1 cellular context compared by ENCODE assay signal in the genomic region with DNA sequence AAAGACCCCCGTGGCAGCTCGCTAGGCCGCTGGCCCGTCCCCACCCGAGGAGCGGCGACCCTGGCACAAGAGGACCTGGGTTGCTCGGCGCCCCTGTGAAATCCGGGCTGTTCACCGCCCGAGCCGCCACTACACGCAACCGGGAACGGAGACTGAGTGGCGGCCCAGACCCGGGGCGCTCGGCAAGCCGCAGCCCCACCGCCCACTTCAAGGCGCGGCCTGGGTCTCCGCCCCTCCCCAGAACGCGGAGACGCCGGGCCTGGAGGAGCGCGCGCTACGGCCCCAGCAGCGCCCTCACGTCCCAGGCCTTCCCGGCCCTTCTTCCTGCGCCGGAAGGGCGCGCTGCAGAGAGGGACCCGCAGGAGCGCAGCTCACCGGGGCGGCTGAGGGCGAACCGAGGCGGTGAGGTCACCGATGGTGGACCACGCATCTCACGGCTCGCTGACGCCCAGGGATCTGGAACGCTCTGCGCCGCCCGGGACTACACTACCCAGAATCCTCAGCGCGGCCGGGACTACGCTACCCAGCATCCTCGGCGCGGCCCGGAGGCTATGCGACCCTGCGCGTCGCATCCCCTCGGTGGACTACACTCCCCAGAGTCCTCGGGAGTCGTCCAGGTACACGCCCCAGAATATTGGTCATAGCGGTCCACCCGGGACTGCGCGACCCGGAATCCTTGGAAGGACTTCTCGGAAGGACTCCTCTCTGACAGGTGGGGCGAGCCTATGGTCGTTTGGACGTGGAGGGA.
TF ChIP-seq lines count a peak whose summit lies in the region.

ZNF337 (minus strand) TSS at position 470 of the 748 bp plus-strand sequence. CDS start 10,436 bp downstream, outside the sequence.

TF ChIP-seq in HepG2, 621 proteins besides CTCF, POLR2A, EP300 and RAD21 (continued from another document and continues in another):
- peak; percentile 83 for TF ChIP-seq HOXD1 (CRISPR knock-in tag; IDR thresholded peaks at IDR 0.05)
- peak; percentile 72; the same call in 1 of the 2 replicates for TF ChIP-seq MIER2 (CRISPR knock-in tag; IDR thresholded peaks at IDR 0.05)
- peak; percentile 96 for TF ChIP-seq ZNF205 (CRISPR knock-in tag; IDR thresholded peaks at IDR 0.05)
- TF ChIP-seq TFDP2 (CRISPR knock-in tag; IDR thresholded peaks at IDR 0.05) = peak; percentile 93
- TF ChIP-seq ZNF724P (CRISPR knock-in tag; IDR thresholded peaks at IDR 0.05; ENCODE audit: borderline replicate concordance) = peak; percentile 99
- TF ChIP-seq NFE2L2 (IDR thresholded peaks at IDR 0.05; ENCODE audit: low read length) = no peak
- no peak for TF ChIP-seq HOXA9 (CRISPR knock-in tag; IDR thresholded peaks at IDR 0.05; ENCODE audit: borderline replicate concordance)
- TF ChIP-seq, protein P1, sequence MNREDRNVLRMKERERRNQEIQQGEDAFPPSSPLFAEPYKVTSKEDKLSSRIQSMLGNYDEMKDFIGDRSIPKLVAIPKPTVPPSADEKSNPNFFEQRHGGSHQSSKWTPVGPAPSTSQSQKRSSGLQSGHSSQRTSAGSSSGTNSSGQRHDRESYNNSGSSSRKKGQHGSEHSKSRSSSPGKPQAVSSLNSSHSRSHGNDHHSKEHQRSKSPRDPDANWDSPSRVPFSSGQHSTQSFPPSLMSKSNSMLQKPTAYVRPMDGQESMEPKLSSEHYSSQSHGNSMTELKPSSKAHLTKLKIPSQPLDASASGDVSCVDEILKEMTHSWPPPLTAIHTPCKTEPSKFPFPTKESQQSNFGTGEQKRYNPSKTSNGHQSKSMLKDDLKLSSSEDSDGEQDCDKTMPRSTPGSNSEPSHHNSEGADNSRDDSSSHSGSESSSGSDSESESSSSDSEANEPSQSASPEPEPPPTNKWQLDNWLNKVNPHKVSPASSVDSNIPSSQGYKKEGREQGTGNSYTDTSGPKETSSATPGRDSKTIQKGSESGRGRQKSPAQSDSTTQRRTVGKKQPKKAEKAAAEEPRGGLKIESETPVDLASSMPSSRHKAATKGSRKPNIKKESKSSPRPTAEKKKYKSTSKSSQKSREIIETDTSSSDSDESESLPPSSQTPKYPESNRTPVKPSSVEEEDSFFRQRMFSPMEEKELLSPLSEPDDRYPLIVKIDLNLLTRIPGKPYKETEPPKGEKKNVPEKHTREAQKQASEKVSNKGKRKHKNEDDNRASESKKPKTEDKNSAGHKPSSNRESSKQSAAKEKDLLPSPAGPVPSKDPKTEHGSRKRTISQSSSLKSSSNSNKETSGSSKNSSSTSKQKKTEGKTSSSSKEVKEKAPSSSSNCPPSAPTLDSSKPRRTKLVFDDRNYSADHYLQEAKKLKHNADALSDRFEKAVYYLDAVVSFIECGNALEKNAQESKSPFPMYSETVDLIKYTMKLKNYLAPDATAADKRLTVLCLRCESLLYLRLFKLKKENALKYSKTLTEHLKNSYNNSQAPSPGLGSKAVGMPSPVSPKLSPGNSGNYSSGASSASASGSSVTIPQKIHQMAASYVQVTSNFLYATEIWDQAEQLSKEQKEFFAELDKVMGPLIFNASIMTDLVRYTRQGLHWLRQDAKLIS (CRISPR knock-in tag; IDR thresholded peaks at IDR 0.05) = 0 out of 2 replicates have a peak, but pooled peaks have one; percentile 77
- TF ChIP-seq MEIS2 (CRISPR knock-in tag; IDR thresholded peaks at IDR 0.05) = peak; percentile 87
- TF ChIP-seq KDM4B (CRISPR knock-in tag; IDR thresholded peaks at IDR 0.05) = peak; percentile 87; the same call in 1 of the 2 replicates
- peak; percentile 86 for TF ChIP-seq ZMYM2 (CRISPR knock-in tag; IDR thresholded peaks at IDR 0.05)
- TF ChIP-seq ZBTB21 (CRISPR knock-in tag; IDR thresholded peaks at IDR 0.05) = peak; percentile 88; the same call in 1 of the 2 replicates
- TF ChIP-seq SSRP1 (CRISPR knock-in tag; IDR thresholded peaks at IDR 0.05) = no peak
- TF ChIP-seq, protein P2, sequence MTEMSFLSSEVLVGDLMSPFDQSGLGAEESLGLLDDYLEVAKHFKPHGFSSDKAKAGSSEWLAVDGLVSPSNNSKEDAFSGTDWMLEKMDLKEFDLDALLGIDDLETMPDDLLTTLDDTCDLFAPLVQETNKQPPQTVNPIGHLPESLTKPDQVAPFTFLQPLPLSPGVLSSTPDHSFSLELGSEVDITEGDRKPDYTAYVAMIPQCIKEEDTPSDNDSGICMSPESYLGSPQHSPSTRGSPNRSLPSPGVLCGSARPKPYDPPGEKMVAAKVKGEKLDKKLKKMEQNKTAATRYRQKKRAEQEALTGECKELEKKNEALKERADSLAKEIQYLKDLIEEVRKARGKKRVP (CRISPR knock-in tag; IDR thresholded peaks at IDR 0.05) = peak in 1 of 2 experiments; percentile 21; a peak in 1 of 4 replicates
- TF ChIP-seq, protein P3, sequence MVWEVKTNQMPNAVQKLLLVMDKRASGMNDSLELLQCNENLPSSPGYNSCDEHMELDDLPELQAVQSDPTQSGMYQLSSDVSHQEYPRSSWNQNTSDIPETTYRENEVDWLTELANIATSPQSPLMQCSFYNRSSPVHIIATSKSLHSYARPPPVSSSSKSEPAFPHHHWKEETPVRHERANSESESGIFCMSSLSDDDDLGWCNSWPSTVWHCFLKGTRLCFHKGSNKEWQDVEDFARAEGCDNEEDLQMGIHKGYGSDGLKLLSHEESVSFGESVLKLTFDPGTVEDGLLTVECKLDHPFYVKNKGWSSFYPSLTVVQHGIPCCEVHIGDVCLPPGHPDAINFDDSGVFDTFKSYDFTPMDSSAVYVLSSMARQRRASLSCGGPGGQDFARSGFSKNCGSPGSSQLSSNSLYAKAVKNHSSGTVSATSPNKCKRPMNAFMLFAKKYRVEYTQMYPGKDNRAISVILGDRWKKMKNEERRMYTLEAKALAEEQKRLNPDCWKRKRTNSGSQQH (CRISPR knock-in tag; IDR thresholded peaks at IDR 0.05; ENCODE audit: low read depth) = peak; percentile 89
- peak; percentile 16; the same call in 1 of the 2 replicates for TF ChIP-seq ONECUT2 (CRISPR knock-in tag; IDR thresholded peaks at IDR 0.05)
- peak; percentile 31 for TF ChIP-seq ZNF552 (CRISPR knock-in tag; IDR thresholded peaks at IDR 0.05; ENCODE audit: borderline replicate concordance)
- TF ChIP-seq, protein P4, sequence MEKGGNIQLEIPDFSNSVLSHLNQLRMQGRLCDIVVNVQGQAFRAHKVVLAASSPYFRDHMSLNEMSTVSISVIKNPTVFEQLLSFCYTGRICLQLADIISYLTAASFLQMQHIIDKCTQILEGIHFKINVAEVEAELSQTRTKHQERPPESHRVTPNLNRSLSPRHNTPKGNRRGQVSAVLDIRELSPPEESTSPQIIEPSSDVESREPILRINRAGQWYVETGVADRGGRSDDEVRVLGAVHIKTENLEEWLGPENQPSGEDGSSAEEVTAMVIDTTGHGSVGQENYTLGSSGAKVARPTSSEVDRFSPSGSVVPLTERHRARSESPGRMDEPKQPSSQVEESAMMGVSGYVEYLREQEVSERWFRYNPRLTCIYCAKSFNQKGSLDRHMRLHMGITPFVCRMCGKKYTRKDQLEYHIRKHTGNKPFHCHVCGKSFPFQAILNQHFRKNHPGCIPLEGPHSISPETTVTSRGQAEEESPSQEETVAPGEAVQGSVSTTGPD (CRISPR knock-in tag; IDR thresholded peaks at IDR 0.05) = no peak
- TF ChIP-seq SP2 (CRISPR knock-in tag; IDR thresholded peaks at IDR 0.05) = peak; percentile 45; the same call in 1 of the 2 replicates
- TF ChIP-seq ZNF615 (CRISPR knock-in tag; IDR thresholded peaks at IDR 0.05; ENCODE audit: borderline replicate concordance) = peak; percentile 99; the same call in 1 of the 2 replicates
- peak; percentile 100 for TF ChIP-seq ZFY (CRISPR knock-in tag; IDR thresholded peaks at IDR 0.05)
- TF ChIP-seq CBX2 (IDR thresholded peaks at IDR 0.05; ENCODE audit: low read depth, low read length) = no peak
- TF ChIP-seq CBX2 (CRISPR knock-in tag; IDR thresholded peaks at IDR 0.05; ENCODE audit: low read depth) = no peak
- TF ChIP-seq ZNF577 (CRISPR knock-in tag; IDR thresholded peaks at IDR 0.05; ENCODE audit: borderline replicate concordance, low read depth) = no peak
- no peak for TF ChIP-seq ZNF207 (IDR thresholded peaks at IDR 0.05; ENCODE audit: borderline replicate concordance)
- peak; percentile 24; the same call in 1 of the 2 replicates for TF ChIP-seq CENPT (CRISPR knock-in tag; IDR thresholded peaks at IDR 0.05; ENCODE audit: low read depth)
- TF ChIP-seq NFAT5 (CRISPR knock-in tag; IDR thresholded peaks at IDR 0.05) = no peak; the same call in 1 of the 2 replicates
- TF ChIP-seq GLI4 (CRISPR knock-in tag; IDR thresholded peaks at IDR 0.05; ENCODE audit: borderline replicate concordance) = peak; percentile 99
- peak; percentile 95; the same call in 1 of the 2 replicates for TF ChIP-seq TSC22D2 (CRISPR knock-in tag; IDR thresholded peaks at IDR 0.05; ENCODE audit: borderline replicate concordance)
- peak; percentile 99 for TF ChIP-seq POGZ (CRISPR knock-in tag; IDR thresholded peaks at IDR 0.05)
- TF ChIP-seq HDAC2 (CRISPR knock-in tag; IDR thresholded peaks at IDR 0.05) = peak; percentile 97
- TF ChIP-seq SMC3 (IDR thresholded peaks at IDR 0.05; ENCODE audit: low read length) = no peak
- TF ChIP-seq YEATS2 (CRISPR knock-in tag; IDR thresholded peaks at IDR 0.05; ENCODE audit: borderline replicate concordance) = peak; percentile 97
- TF ChIP-seq TRIM24 (CRISPR knock-in tag; IDR thresholded peaks at IDR 0.05) = no peak; the same call in 1 of the 2 replicates
- peak; percentile 97 for TF ChIP-seq FOXK1 (CRISPR knock-in tag; IDR thresholded peaks at IDR 0.05; ENCODE audit: borderline replicate concordance, low read depth)
- TF ChIP-seq ZNF331 (CRISPR knock-in tag; IDR thresholded peaks at IDR 0.05) = peak; percentile 98
- no peak for TF ChIP-seq ZNF530 (CRISPR knock-in tag; IDR thresholded peaks at IDR 0.05; ENCODE audit: low read depth)
- TF ChIP-seq ZFP37 (CRISPR knock-in tag; IDR thresholded peaks at IDR 0.05; ENCODE audit: borderline replicate concordance) = no peak
- peak; percentile 91 for TF ChIP-seq POLR2AphosphoS5 (IDR thresholded peaks at IDR 0.05; ENCODE audit: low read depth, low read length)
- TF ChIP-seq MYPOP (CRISPR knock-in tag; IDR thresholded peaks at IDR 0.05) = peak; percentile 99
- TF ChIP-seq, protein P5, sequence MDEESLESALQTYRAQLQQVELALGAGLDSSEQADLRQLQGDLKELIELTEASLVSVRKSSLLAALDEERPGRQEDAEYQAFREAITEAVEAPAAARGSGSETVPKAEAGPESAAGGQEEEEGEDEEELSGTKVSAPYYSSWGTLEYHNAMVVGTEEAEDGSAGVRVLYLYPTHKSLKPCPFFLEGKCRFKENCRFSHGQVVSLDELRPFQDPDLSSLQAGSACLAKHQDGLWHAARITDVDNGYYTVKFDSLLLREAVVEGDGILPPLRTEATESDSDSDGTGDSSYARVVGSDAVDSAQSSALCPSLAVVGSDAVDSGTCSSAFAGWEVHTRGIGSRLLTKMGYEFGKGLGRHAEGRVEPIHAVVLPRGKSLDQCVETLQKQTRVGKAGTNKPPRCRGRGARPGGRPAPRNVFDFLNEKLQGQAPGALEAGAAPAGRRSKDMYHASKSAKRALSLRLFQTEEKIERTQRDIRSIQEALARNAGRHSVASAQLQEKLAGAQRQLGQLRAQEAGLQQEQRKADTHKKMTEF (CRISPR knock-in tag; IDR thresholded peaks at IDR 0.05) = peak; percentile 99; the same call in 1 of the 2 replicates
- TF ChIP-seq ZFP36 (IDR thresholded peaks at IDR 0.05; ENCODE audit: borderline replicate concordance, low read depth, low read length, partially characterized antibody) = no peak
